1 cellular context compared by ENCODE assay signal in genomic region chr12:113333111-113333750, GRCh38.
TF ChIP-seq lines count a peak whose summit lies in the region.

No MANE protein-coding gene starts in this region.

TF ChIP-seq in H1, 55 proteins besides CTCF, POLR2A, EP300 and RAD21 (continued from another document):
- TF ChIP-seq SP2 (IDR thresholded peaks at IDR 0.05; ENCODE audit: low read length) = no peak
- TF ChIP-seq TBP (IDR thresholded peaks at IDR 0.05; ENCODE audit: low read depth, low read length) = no peak
- no peak for TF ChIP-seq SUZ12 (IDR thresholded peaks at IDR 0.05; ENCODE audit: low read length)
- no peak for TF ChIP-seq ATF3 (IDR thresholded peaks at IDR 0.05; ENCODE audit: insufficient read depth, low read depth, low read length)
- TF ChIP-seq E2F6 (IDR thresholded peaks at IDR 0.05) = no peak
- no peak for TF ChIP-seq TEAD4 (IDR thresholded peaks at IDR 0.05; ENCODE audit: low read depth, low read length)
- no peak for TF ChIP-seq MAFK (IDR thresholded peaks at IDR 0.05; ENCODE audit: low read depth, low read length)
- TF ChIP-seq SAP30 (IDR thresholded peaks at IDR 0.05; ENCODE audit: insufficient read depth, insufficient replicate concordance, low read length) = no peak
- no peak for TF ChIP-seq MAX (IDR thresholded peaks at IDR 0.05)
- no peak for TF ChIP-seq FOSL1 (IDR thresholded peaks at IDR 0.05; ENCODE audit: insufficient read depth, low read depth, low read length)
- TF ChIP-seq GTF2F1 (IDR thresholded peaks at IDR 0.05; ENCODE audit: borderline replicate concordance, low read depth, low read length) = no peak
- no peak for TF ChIP-seq RBBP5 (IDR thresholded peaks at IDR 0.05; ENCODE audit: borderline replicate concordance, low read depth, low read length)
- TF ChIP-seq BRCA1 (IDR thresholded peaks at IDR 0.05; ENCODE audit: low read depth, low read length) = no peak
TF ChIP-seq in H1: peak in this region for 0.
